In the genomic region with DNA sequence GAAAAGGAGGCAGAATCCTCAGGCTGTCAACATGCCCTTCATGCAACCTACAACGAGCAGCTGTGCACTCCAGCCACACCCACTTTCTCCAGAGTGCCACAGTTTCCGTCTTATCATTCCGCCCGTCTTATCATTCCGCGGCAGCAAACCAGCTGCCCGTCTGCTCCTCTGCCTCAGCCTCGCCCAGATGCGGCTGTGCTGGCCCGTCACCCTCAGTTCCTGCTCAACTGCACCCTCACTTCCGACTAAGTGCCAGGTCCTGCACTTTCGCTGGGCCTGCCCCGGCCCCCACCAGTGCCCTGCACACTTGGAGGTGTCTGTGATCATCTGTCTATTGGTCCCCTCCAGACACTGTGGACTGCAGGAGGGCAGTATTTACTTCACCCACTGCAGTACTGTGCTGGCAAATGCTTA, we compare ENCODE assay signal across 8 cellular contexts. TPM values are rescaled to one million over a fixed set of nuclear protein-coding genes. Genes with fewer than 3 reads are reported as not detected.
DNase-seq lines count a peak whose midpoint lies in the region; ATAC-seq and TF ChIP-seq lines count a peak whose summit lies in the region.

No MANE protein-coding gene starts in this region.

- peaks cover 38% of the 10 kb centered on the region; the same call in 1 of the 2 replicates for H3K79me2 ChIP-seq in OCI-LY1 (ENCODE audit: insufficient read depth, low read length)

- H3K4me2 ChIP-seq in BLaER1 (peak overlapping the region; percentile 91), OCI-LY1 (ENCODE audit: low read length) (peak overlapping the region; percentile 55)

- no peak overlapping the region for H2AFZ ChIP-seq in OCI-LY1 (ENCODE audit: low read length)

- intact Hi-C loops in activated T-helper 2 cell treated with anti-CD3 and anti-CD28 coated beads, Interferon-gamma antibody, Interleukin-2, Interleukin-4, amounts not matched to agents 10 μg/mL and 5 μg/mL and 100 μg/mL, durations not matched to agents 14 hours and 24 hours and 36 hours (cut with micrococcal nuclease) = no loop called here
- intact Hi-C loops in left colon (cut with DNase I, micrococcal nuclease) = no loop called here

- H3K27ac Mint-ChIP-seq in activated T-helper 2 cell treated with anti-CD3 and anti-CD28 coated beads, Interferon-gamma antibody, Interleukin-2, Interleukin-4, amounts not matched to agents 10 μg/mL and 5 μg/mL and 100 μg/mL, durations not matched to agents 14 hours and 24 hours and 36 hours = no peak overlapping the region

- TF ChIP-seq CTCF in OCI-LY1 (IDR thresholded peaks at IDR 0.05; ENCODE audit: low read length) = no peak

- H3F3A ChIP-seq in OCI-LY1 (ENCODE audit: insufficient read depth, low read length) = no peaks in the 10 kb centered on the region

- H3K4me3 ChIP-seq in BLaER1 (peak overlapping the region; percentile 32; the same call in 1 of the 2 replicates), OCI-LY1 (ENCODE audit: low read depth, low read length, poor library complexity, severe bottlenecking) (peak overlapping the region; percentile 33)

- no peaks in the 10 kb centered on the region for H3K9me2 ChIP-seq in OCI-LY1 (ENCODE audit: low read depth, low read length)

- H3K9me3 ChIP-seq in BLaER1 (no peaks in the 10 kb centered on the region), OCI-LY1 (ENCODE audit: low read length) (peaks cover 3% of the 10 kb centered on the region; the same call in 1 of the 2 replicates)

- H3K27me3 ChIP-seq in BLaER1 = no peaks in the 10 kb centered on the region
- no peaks in the 10 kb centered on the region for H3K27me3 ChIP-seq in OCI-LY1 (ENCODE audit: insufficient read depth, low read length)

- peak; percentile 97 for ATAC-seq in left colon
- ATAC-seq in HG03354 (IDR thresholded peaks at IDR 0.05; ENCODE audit: poor library complexity, severe bottlenecking, unreplicated experiment) = no peak
- no peak for ATAC-seq in HG03432 (IDR thresholded peaks at IDR 0.05; ENCODE audit: unreplicated experiment)
- no peak for ATAC-seq in GM21723 (IDR thresholded peaks at IDR 0.05; ENCODE audit: unreplicated experiment)

- H3K4me1 ChIP-seq in BLaER1 (peaks cover 66% of the 10 kb centered on the region), OCI-LY1 (ENCODE audit: insufficient read depth, low read length, severe bottlenecking) (peaks cover 38% of the 10 kb centered on the region)

- peak; percentile 49 for DNase-seq in activated T-helper 2 cell treated with anti-CD3 and anti-CD28 coated beads, Interferon-gamma antibody, Interleukin-2, Interleukin-4, amounts not matched to agents 10 μg/mL and 5 μg/mL and 100 μg/mL, durations not matched to agents 14 hours and 24 hours and 36 hours (ENCODE audit: low spot score)
- peak; percentile 82 to 83 for DNase-seq in left colon
- DNase-seq in substantia nigra (lab: John Stamatoyannopoulos, UW) = no peak

- no peaks in the 10 kb centered on the region for H3K9me3 Mint-ChIP-seq in activated T-helper 2 cell treated with anti-CD3 and anti-CD28 coated beads, Interferon-gamma antibody, Interleukin-2, Interleukin-4, amounts not matched to agents 10 μg/mL and 5 μg/mL and 100 μg/mL, durations not matched to agents 14 hours and 24 hours and 36 hours

- peaks cover 24% of the 10 kb centered on the region for H3K4me1 Mint-ChIP-seq in activated T-helper 2 cell treated with anti-CD3 and anti-CD28 coated beads, Interferon-gamma antibody, Interleukin-2, Interleukin-4, amounts not matched to agents 10 μg/mL and 5 μg/mL and 100 μg/mL, durations not matched to agents 14 hours and 24 hours and 36 hours (ENCODE audit: low read depth)

- H3K9ac ChIP-seq in BLaER1 (no peak overlapping the region; the same call in 1 of the 2 replicates), OCI-LY1 (ENCODE audit: low read length) (no peak overlapping the region)

- peak overlapping the region; percentile 54 for H3K4me3 Mint-ChIP-seq in activated T-helper 2 cell treated with anti-CD3 and anti-CD28 coated beads, Interferon-gamma antibody, Interleukin-2, Interleukin-4, amounts not matched to agents 10 μg/mL and 5 μg/mL and 100 μg/mL, durations not matched to agents 14 hours and 24 hours and 36 hours (ENCODE audit: low read depth)

- H3K36me3 ChIP-seq in BLaER1 = no peaks in the 10 kb centered on the region
- peaks cover 4% of the 10 kb centered on the region; the same call in 1 of the 2 replicates for H3K36me3 ChIP-seq in OCI-LY1 (ENCODE audit: insufficient read depth, low read length)

- peaks cover 99% of the 10 kb centered on the region for H4K20me1 ChIP-seq in BLaER1
- H4K20me1 ChIP-seq in OCI-LY1 (ENCODE audit: insufficient read depth, low read length) = no peaks in the 10 kb centered on the region; the same call in 1 of the 2 replicates

- no peak overlapping the region for H3K27ac ChIP-seq in BLaER1
- peak overlapping the region; percentile 39 for H3K27ac ChIP-seq in OCI-LY1 (ENCODE audit: low read depth, low read length, poor library complexity, severe bottlenecking)
- H3K27ac ChIP-seq in substantia nigra (ENCODE audit: low read depth, low read length, poor library complexity, severe bottlenecking) = peak overlapping the region; percentile 35

- H3K27me3 Mint-ChIP-seq in activated T-helper 2 cell treated with anti-CD3 and anti-CD28 coated beads, Interferon-gamma antibody, Interleukin-2, Interleukin-4, amounts not matched to agents 10 μg/mL and 5 μg/mL and 100 μg/mL, durations not matched to agents 14 hours and 24 hours and 36 hours (ENCODE audit: low read depth) = no peaks in the 10 kb centered on the region

- H3K36me3 Mint-ChIP-seq in activated T-helper 2 cell treated with anti-CD3 and anti-CD28 coated beads, Interferon-gamma antibody, Interleukin-2, Interleukin-4, amounts not matched to agents 10 μg/mL and 5 μg/mL and 100 μg/mL, durations not matched to agents 14 hours and 24 hours and 36 hours (ENCODE audit: low read depth) = no peaks in the 10 kb centered on the region

RNA-seq across cellular contexts. Expression of a gene that starts 43.7 kb away (rescaled TPM):
- 40.6 and 41.8 TPM in 2 replicates for total RNA-seq in activated T-helper 2 cell treated with anti-CD3 and anti-CD28 coated beads, Interferon-gamma antibody, Interleukin-2, Interleukin-4, amounts not matched to agents 10 μg/mL and 5 μg/mL and 100 μg/mL, durations not matched to agents 14 hours and 24 hours and 36 hours
- total RNA-seq in left colon = 100 to 1,000 TPM in 1 of 2 donors, 10 to 100 TPM in 1; 93.6 to 114 TPM

Comparison
In these comparisons a context has a peak if more than half of its experiments do, and no peak if none do; other contexts are left out.
1. DNase-seq: peak in activated T-helper 2 cell treated with anti-CD3 and anti-CD28 coated beads, Interferon-gamma antibody, Interleukin-2, Interleukin-4, amounts not matched to agents 10 μg/mL and 5 μg/mL and 100 μg/mL, durations not matched to agents 14 hours and 24 hours and 36 hours (single experiment) and left colon (2 of 2); none in substantia nigra (0 of 49).